In the genomic region with DNA sequence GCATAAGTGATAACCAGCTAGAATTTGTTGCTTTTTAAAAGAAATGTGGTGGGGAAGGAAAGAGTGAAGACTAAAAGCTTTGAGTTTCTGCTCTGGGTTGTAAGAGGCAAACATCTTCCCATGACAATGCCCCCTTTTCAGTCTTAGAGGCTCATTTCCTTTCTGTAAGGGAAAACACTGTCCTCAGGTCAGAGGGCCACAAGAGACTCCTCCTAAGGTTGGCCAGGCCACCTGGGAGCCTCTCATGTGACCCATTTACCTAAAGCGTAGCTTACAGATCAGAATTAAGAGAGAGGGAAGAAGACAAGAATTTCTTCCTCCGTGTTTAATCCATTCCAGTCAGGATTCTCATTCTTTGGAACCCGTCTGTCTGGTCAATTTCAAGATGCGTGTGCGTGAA, we compare ENCODE assay signal across 16 cellular contexts.
"Had no signal": no experiment of that assay in that cellular context is flagged by ENCODE, and none has a peak within 500 bp of the region (broad histone marks: within the 10 kb centered on the region; RNA-seq: fewer than 3 reads in every experiment).

No MANE protein-coding gene starts in this region.

- H3K27me3 ChIP-seq: ascending aorta had no signal

- H3K4me3 ChIP-seq: ascending aorta, heart right ventricle, lower lobe of right lung, mucosa of descending colon, spleen had no signal

- H3K4me3 Mint-ChIP-seq: activated CD8-positive, alpha-beta T cell treated with anti-CD3 and anti-CD28 coated beads, Interleukin-2, amount 10 ng/mL, durations not matched to agents 7 days and 5 days; natural killer cell; stimulated activated memory B cell treated with anti-CD40 and anti-IgM and Interleukin-4, amounts not matched to agents 10 μg/mL and 1 μg/mL and 100 μg/mL, for 72 hours; T-helper 1 cell treated with Interleukin-12 subunit alpha and Interleukin-12 subunit beta and Interleukin-4 antibody, amounts not matched to agents 30 μg/mL and 1 μg/mL, for 36 hours had no signal

- H3K9me3 Mint-ChIP-seq: natural killer cell; stimulated activated memory B cell treated with anti-CD40 and anti-IgM and Interleukin-4, amounts not matched to agents 10 μg/mL and 1 μg/mL and 100 μg/mL, for 72 hours; T-helper 1 cell treated with Interleukin-12 subunit alpha and Interleukin-12 subunit beta and Interleukin-4 antibody, amounts not matched to agents 30 μg/mL and 1 μg/mL, for 36 hours had no signal

- H3K4me1 ChIP-seq: ascending aorta, lower lobe of right lung had no signal

- H3K4me1 Mint-ChIP-seq: natural killer cell; stimulated activated memory B cell treated with anti-CD40 and anti-IgM and Interleukin-4, amounts not matched to agents 10 μg/mL and 1 μg/mL and 100 μg/mL, for 72 hours had no signal

- H3K36me3 Mint-ChIP-seq: natural killer cell; stimulated activated memory B cell treated with anti-CD40 and anti-IgM and Interleukin-4, amounts not matched to agents 10 μg/mL and 1 μg/mL and 100 μg/mL, for 72 hours had no signal

- H3K27ac ChIP-seq: ascending aorta, heart right ventricle, lower lobe of right lung, spleen had no signal

- H3K27ac Mint-ChIP-seq: activated CD8-positive, alpha-beta T cell treated with anti-CD3 and anti-CD28 coated beads, Interleukin-2, amount 10 ng/mL, durations not matched to agents 7 days and 5 days; natural killer cell; stimulated activated memory B cell treated with anti-CD40 and anti-IgM and Interleukin-4, amounts not matched to agents 10 μg/mL and 1 μg/mL and 100 μg/mL, for 72 hours; T-helper 1 cell treated with Interleukin-12 subunit alpha and Interleukin-12 subunit beta and Interleukin-4 antibody, amounts not matched to agents 30 μg/mL and 1 μg/mL, for 36 hours had no signal

- ATAC-seq: activated CD8-positive, alpha-beta T cell treated with anti-CD3 and anti-CD28 coated beads, Interleukin-2, amount 10 ng/mL, durations not matched to agents 7 days and 5 days; heart right ventricle; lower lobe of right lung; mucosa of descending colon; natural killer cell; SK-N-SH treated with all-trans-retinoic acid at 6 μM for 48 hours had no signal

- H3K9me3 ChIP-seq: ascending aorta, heart right ventricle, lower lobe of right lung, mucosa of descending colon, spleen had no signal

- DNase-seq: activated CD4-positive, alpha-beta T cell treated with anti-CD3 and anti-CD28 coated beads for 48 hours; activated CD8-positive, alpha-beta memory T cell treated with anti-CD3 and anti-CD28 coated beads, Interleukin-2, amount 50 U/mL, for 48 hours; activated CD8-positive, alpha-beta T cell treated with anti-CD3 and anti-CD28 coated beads, Interleukin-2, amount 10 ng/mL, durations not matched to agents 7 days and 5 days; activated naive CD4-positive, alpha-beta T cell; heart right ventricle; lower lobe of right lung; mucosa of descending colon; natural killer cell; posterior cingulate gyrus; right cardiac atrium; spleen; stimulated activated CD4-positive, alpha-beta T cell treated with anti-CD3 and anti-CD28 coated beads, Interleukin-1b, Interleukin-23, amount 100 ng/mL, for 48 hours had no signal

- H3K36me3 ChIP-seq: ascending aorta, heart right ventricle, lower lobe of right lung, spleen had no signal
